20 cellular contexts compared by ENCODE assay signal in the genomic region with DNA sequence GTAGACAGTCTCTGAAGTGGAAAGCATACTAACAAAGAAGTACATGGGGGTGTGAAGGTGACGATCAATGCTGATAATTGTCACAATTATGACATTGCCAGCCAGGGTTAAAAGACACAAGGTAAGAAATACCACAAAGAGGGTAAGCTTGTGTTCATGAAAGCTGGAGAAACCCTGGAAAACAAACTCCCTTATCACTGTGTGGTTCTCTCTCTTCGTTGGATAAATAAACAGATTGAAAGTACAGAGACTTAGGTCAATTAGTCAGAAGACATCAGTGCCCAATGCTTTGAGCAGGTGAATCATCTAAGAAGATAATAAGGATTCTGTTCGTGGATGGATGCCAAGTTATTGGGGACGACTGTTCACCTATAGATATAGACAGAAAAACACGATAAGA. TPM values are rescaled to one million over a fixed set of nuclear protein-coding genes. Genes with fewer than 3 reads are reported as not detected.
DNase-seq lines count a peak whose midpoint lies in the region; FAIRE-seq and TF ChIP-seq lines count a peak whose summit lies in the region.
"Had no signal": no experiment of that assay in that cellular context is flagged by ENCODE, and none has a peak within 500 bp of the region (broad histone marks: within the 10 kb centered on the region; RNA-seq: fewer than 3 reads in every experiment).

No MANE protein-coding gene starts in this region.

- H3K27me3 ChIP-seq in bronchial epithelial cell (ENCODE audit: control insufficient read depth, insufficient read depth, low read length), result no peaks in the 10 kb centered on the region
- no peaks in the 10 kb centered on the region for H3K27me3 ChIP-seq in CD8-positive, alpha-beta memory T cell (ENCODE audit: insufficient read depth, low read length, poor library complexity, severe bottlenecking)

- POLR2A ChIA-PET in CD8-positive, alpha-beta memory T cell (lab: Charles Lee), result no interaction called here

- no peaks in the 10 kb centered on the region for H3K4me1 ChIP-seq in CD8-positive, alpha-beta memory T cell (ENCODE audit: insufficient read depth, low read length)

- no peaks in the 10 kb centered on the region for H3K9me3 ChIP-seq in CD8-positive, alpha-beta memory T cell (ENCODE audit: low read length)

- H3K9me3 Mint-ChIP-seq in CD8-positive, alpha-beta memory T cell, result no peaks in the 10 kb centered on the region
- H3K9me3 Mint-ChIP-seq: CD14-positive monocyte; CD8-positive, alpha-beta T cell; GM23338; IgD-negative memory B cell had no signal

- H3K4me3 ChIP-seq in bronchial epithelial cell (ENCODE audit: low read depth, low read length), result no peak overlapping the region
- no peak overlapping the region for H3K4me3 ChIP-seq in CD8-positive, alpha-beta memory T cell (ENCODE audit: low read length)
- H3K4me3 ChIP-seq: GM23338 had no signal

- H3K27ac Mint-ChIP-seq in CD8-positive, alpha-beta memory T cell, result no peak overlapping the region
- H3K27ac Mint-ChIP-seq: CD14-positive monocyte; CD8-positive, alpha-beta T cell; GM23338; IgD-negative memory B cell had no signal

- no peaks in the 10 kb centered on the region for H3K4me1 Mint-ChIP-seq in CD8-positive, alpha-beta memory T cell
- H3K4me1 Mint-ChIP-seq: GM23338 had no signal

- H3K27ac ChIP-seq in CD8-positive, alpha-beta memory T cell (ENCODE audit: low read depth, low read length), result no peak overlapping the region

- no peak overlapping the region for H3K4me3 Mint-ChIP-seq in CD8-positive, alpha-beta memory T cell
- H3K4me3 Mint-ChIP-seq: CD14-positive monocyte; CD8-positive, alpha-beta T cell; GM23338; IgD-negative memory B cell had no signal

- DNase-seq in A172 (ENCODE audit: low spot score), result peak; percentile 24
- peak; percentile 47 for DNase-seq in DMS53 (lab: John Stamatoyannopoulos, UW)
- DNase-seq in HCEC 1CT, result peak; percentile 20
- DNase-seq in bronchial epithelial cell (ENCODE audit: low read depth), result peak; percentile 8
- no peak for DNase-seq in erythroblast (lab: John Stamatoyannopoulos, UW)
- no peak for DNase-seq in kidney glomerular epithelial cell (lab: John Stamatoyannopoulos, UW)
- no peak for DNase-seq in CD8-positive, alpha-beta memory T cell
- no peak for DNase-seq in activated CD4-positive, alpha-beta T cell treated with anti-CD3 and anti-CD28 coated beads, Interleukin-2, amount 50 U/mL, for 48 hours
- DNase-seq: Calu3; CD8-positive, alpha-beta T cell; DMS 273 treated with DMSO at 0.1 percent for 48 hours; DMS79 treated with DMSO at 0.1 percent for 48 hours; H7; KG1 had no signal

- no peak for TF ChIP-seq CTCF in bronchial epithelial cell (IDR thresholded peaks at IDR 0.05; ENCODE audit: insufficient read depth, low read length, severe bottlenecking)

- FAIRE-seq in bronchial epithelial cell (lab: Jason Lieb, UNC), result peak; percentile 87

- no peaks in the 10 kb centered on the region for H3K36me3 ChIP-seq in bronchial epithelial cell (ENCODE audit: control insufficient read depth, insufficient read depth, low read length)
- H3K36me3 ChIP-seq in CD8-positive, alpha-beta memory T cell (ENCODE audit: insufficient read depth, low read length), result no peaks in the 10 kb centered on the region

- peaks cover 6 to 35% of the 10 kb centered on the region in 2 donors for H3K27me3 Mint-ChIP-seq in CD8-positive, alpha-beta memory T cell

- no peak for TF ChIP-seq POLR2A in erythroblast (IDR thresholded peaks at IDR 0.05; ENCODE audit: low read length)

- CTCF ChIA-PET in CD8-positive, alpha-beta memory T cell (lab: Charles Lee), result no interaction called here

- no peaks in the 10 kb centered on the region for H3K36me3 Mint-ChIP-seq in CD8-positive, alpha-beta memory T cell
- H3K36me3 Mint-ChIP-seq: CD14-positive monocyte; CD8-positive, alpha-beta T cell; IgD-negative memory B cell had no signal

RNA-seq across cellular contexts. Expression of a gene that starts 22.4 kb away (rescaled TPM):
- total RNA-seq in A172 (2014; rRNA removed; shearing (Covaris generic)), result not detected in 2 replicates
- total RNA-seq in bronchial epithelial cell, result not detected in 2 replicates
- total RNA-seq in CD8-positive, alpha-beta memory T cell, result not detected
- not detected for polyA plus RNA-seq in CD8-positive, alpha-beta memory T cell
- total RNA-seq: A673; Calu3; CD8-positive, alpha-beta T cell; GM23338; H7; HT1080 had no signal
- polyA plus RNA-seq: BJ, GM23338, IgD-negative memory B cell had no signal

Comparison
In these comparisons a context has a peak if more than half of its experiments do, and no peak if none do; other contexts are left out.
1. DNase-seq: peak in A172 (single experiment), DMS53 (single experiment), HCEC 1CT (single experiment) and bronchial epithelial cell (single experiment); none in erythroblast (0 of 2), kidney glomerular epithelial cell (single experiment), CD8-positive, alpha-beta memory T cell (0 of 5) and activated CD4-positive, alpha-beta T cell treated with anti-CD3 and anti-CD28 coated beads, Interleukin-2, amount 50 U/mL, for 48 hours (0 of 2).